Comparison of ENCODE assay signal across 30 cellular contexts in genomic region chr14:36506732-36507614, GRCh38. TPM values are rescaled to one million over a fixed set of nuclear protein-coding genes. Genes with fewer than 3 reads are reported as not detected.
A peak's percentile ranks its signal among the peaks of the same experiment; 100 is the strongest.
DNase-seq lines count a peak whose midpoint lies in the region; TF ChIP-seq lines count a peak whose summit lies in the region.
"Had no signal": no experiment of that assay in that cellular context is flagged by ENCODE, and none has a peak within 500 bp of the region (broad histone marks: within the 10 kb centered on the region; RNA-seq: fewer than 3 reads in every experiment).

No MANE protein-coding gene starts in this region.

- H3K9ac ChIP-seq in mesendoderm (ENCODE audit: low read length) (no peak overlapping the region), mammary epithelial cell (ENCODE audit: insufficient read depth, low read length) (no peak overlapping the region)
- H3K9ac ChIP-seq: parathyroid adenoma had no signal

- TF ChIP-seq CTCF in GM10266 (IDR thresholded peaks at IDR 0.05; ENCODE audit: control insufficient read depth, insufficient read depth, low read depth, missing control alignments) (no peak), progenitor cell of endocrine pancreas (IDR thresholded peaks at IDR 0.05; ENCODE audit: unreplicated experiment) (no peak), mammary epithelial cell (conservative IDR thresholded peaks at IDR 0.05 in 1 of 2, IDR thresholded peaks at IDR 0.05 in 1 of 2; ENCODE audit: extremely low read depth in 1 of 2, insufficient read depth in 1 of 2, low read depth in 1 of 2, low read length in 2 of 2) (no peak)

- intact Hi-C loops in mammary epithelial cell (cut with micrococcal nuclease) = no loop called here

- no peaks in the 10 kb centered on the region for H3K79me1 ChIP-seq in mesendoderm (ENCODE audit: low read length)

- in situ Hi-C loops in mammary epithelial cell (cut with MboI; ENCODE audit: low sequenced_read_pairs in 2 of 2) = no loop called here

- H3K23ac ChIP-seq in mesendoderm (ENCODE audit: low read length) = no peak overlapping the region

- no peak overlapping the region for H4K8ac ChIP-seq in mesendoderm (ENCODE audit: low read depth, low read length)

- H3K79me2 ChIP-seq in mesendoderm (ENCODE audit: control insufficient read depth, insufficient read depth, low read length) (no peaks in the 10 kb centered on the region), mammary epithelial cell (ENCODE audit: insufficient read depth, low read length) (no peaks in the 10 kb centered on the region)
- H3K79me2 ChIP-seq: parathyroid adenoma had no signal

- H3K4me1 Mint-ChIP-seq in progenitor cell of endocrine pancreas (ENCODE audit: low read depth) = no peaks in the 10 kb centered on the region

- H3K4me3 Mint-ChIP-seq in progenitor cell of endocrine pancreas (ENCODE audit: low read depth) = no peak overlapping the region
- H3K4me3 Mint-ChIP-seq: activated naive CD4-positive, alpha-beta T cell treated with anti-CD3 and anti-CD28 coated beads, Interleukin-2, amount 10 ng/mL, durations not matched to agents 7 days and 5 days; nephron; stimulated activated naive B cell treated with anti-CD40 and anti-IgM and Interleukin-4, amounts not matched to agents 10 μg/mL and 1 μg/mL and 100 μg/mL, for 72 hours; T-helper 1 cell treated with Interleukin-12 subunit alpha and Interleukin-12 subunit beta and Interleukin-4 antibody, amounts not matched to agents 30 μg/mL and 1 μg/mL, for 36 hours had no signal

- H3K18ac ChIP-seq in mesendoderm (ENCODE audit: low read length) = no peak overlapping the region

- no peak overlapping the region for H2AK5ac ChIP-seq in mesendoderm (ENCODE audit: low read length)

- no peak overlapping the region for H3K27ac Mint-ChIP-seq in progenitor cell of endocrine pancreas
- H3K27ac Mint-ChIP-seq: nephron; stimulated activated naive B cell treated with anti-CD40 and anti-IgM and Interleukin-4, amounts not matched to agents 10 μg/mL and 1 μg/mL and 100 μg/mL, for 72 hours; T-helper 1 cell treated with Interleukin-12 subunit alpha and Interleukin-12 subunit beta and Interleukin-4 antibody, amounts not matched to agents 30 μg/mL and 1 μg/mL, for 36 hours had no signal

- no peak overlapping the region for H2BK5ac ChIP-seq in mesendoderm (ENCODE audit: low read length)

- no peaks in the 10 kb centered on the region for H3K36me3 Mint-ChIP-seq in progenitor cell of endocrine pancreas (ENCODE audit: insufficient read depth)

- no peaks in the 10 kb centered on the region for H3K9me3 Mint-ChIP-seq in progenitor cell of endocrine pancreas (ENCODE audit: low read depth)

- H3K27ac ChIP-seq in mesendoderm (ENCODE audit: low read depth, low read length) (no peak overlapping the region), mammary epithelial cell (ENCODE audit: insufficient read depth, low read depth, low read length) (no peak overlapping the region)
- H3K27ac ChIP-seq: cardiac muscle cell, coronary artery, esophagus squamous epithelium, gastrocnemius medialis, left ventricle myocardium inferior, parathyroid adenoma, RWPE1, SK-N-MC, suprapubic skin had no signal

- H3K36me3 ChIP-seq in mesendoderm (ENCODE audit: control insufficient read depth, insufficient read depth, low read length) (no peaks in the 10 kb centered on the region), mammary epithelial cell (ENCODE audit: insufficient read depth, low read length) (no peaks in the 10 kb centered on the region)
- H3K36me3 ChIP-seq: cardiac muscle cell, esophagus squamous epithelium, gastrocnemius medialis, HAP-1, left ventricle myocardium inferior, suprapubic skin had no signal

- H3K56ac ChIP-seq in mesendoderm (ENCODE audit: low read length) = no peak overlapping the region

- no CpG with 5 or more reads among the region's 10 CpGs for WGBS in mesendoderm (ENCODE audit: extremely low coverage, insufficient coverage, low lambda C conversion rate)
- 8% methylated on average over 10 of the region's 10 CpGs for WGBS in mammary epithelial cell (ENCODE audit: low coverage, missing lambda C conversion rate)

- peaks cover 87% of the 10 kb centered on the region for H3K27me3 Mint-ChIP-seq in progenitor cell of endocrine pancreas

- H3K4me1 ChIP-seq in mesendoderm (ENCODE audit: control insufficient read depth, low read depth, low read length) (no peaks in the 10 kb centered on the region), mammary epithelial cell (ENCODE audit: insufficient read depth, low read length) (no peaks in the 10 kb centered on the region)
- H3K4me1 ChIP-seq: parathyroid adenoma had no signal

- BruUV-seq in mammary epithelial cell (replicated peaks; lab: Mats Ljungman, UMichigan) = no TSS peak

- no peak overlapping the region for H4K5ac ChIP-seq in mesendoderm (ENCODE audit: low read length)

- H2BK120ac ChIP-seq in mesendoderm (ENCODE audit: low read depth, low read length) = no peak overlapping the region

- dilution Hi-C loops in mammary epithelial cell (cut with HindIII; ENCODE audit: low sequenced_read_pairs) = no loop called here

- no peaks in the 10 kb centered on the region for H4K20me1 ChIP-seq in mammary epithelial cell (ENCODE audit: insufficient read depth, low read length)

- no peak overlapping the region for H2AFZ ChIP-seq in mammary epithelial cell (ENCODE audit: low read depth, low read length)
- H2AFZ ChIP-seq: parathyroid adenoma had no signal

- H3K4me3 ChIP-seq in mesendoderm (ENCODE audit: low read length) (no peak overlapping the region), mammary epithelial cell (replicated peaks in 1 of 3; ENCODE audit: insufficient read depth in 1 of 3, low read depth in 2 of 3, low read length in 3 of 3) (no peak overlapping the region)
- H3K4me3 ChIP-seq: cardiac muscle cell, coronary artery, esophagus squamous epithelium, gastrocnemius medialis, HAP-1, left ventricle myocardium inferior, suprapubic skin had no signal

- no peak overlapping the region for H3K4me2 ChIP-seq in mesendoderm (ENCODE audit: low read length)
- no peak overlapping the region for H3K4me2 ChIP-seq in mammary epithelial cell (ENCODE audit: insufficient read depth, low read depth, low read length)

- H3K9me3 ChIP-seq in mammary epithelial cell (replicated peaks; ENCODE audit: insufficient read depth, low read length) = no peaks in the 10 kb centered on the region
- H3K9me3 ChIP-seq: esophagus squamous epithelium, gastrocnemius medialis, HAP-1, left ventricle myocardium inferior, suprapubic skin had no signal

- DNase-seq in D341Med (ENCODE audit: low spot score) (peak; percentile 33), GM10266 (ENCODE audit: extremely low spot score) (peak; percentile 17), NCI-H524 (lab: John Stamatoyannopoulos, UW) (peak; percentile 83 to 88), mesendoderm (peak; percentile 10), AML-193 (lab: John Stamatoyannopoulos, UW) (no peak), progenitor cell of endocrine pancreas (ENCODE audit: low spot score, unreplicated experiment) (no peak), mammary epithelial cell (no peak)
- DNase-seq: activated naive CD4-positive, alpha-beta T cell treated with anti-CD3 and anti-CD28 coated beads, Interleukin-2, amount 10 ng/mL, durations not matched to agents 7 days and 5 days; activated T-cell treated with anti-CD3 and anti-CD28 coated beads, Interleukin-2, amount 50 U/mL, for 48 hours; esophagus squamous epithelium; gastrocnemius medialis; GDM1; hippocampal formation; left ventricle myocardium inferior; NCI-H1417 treated with DMSO at 0.1 percent for 48 hours; NCI-H2171; NCI-H526 treated with DMSO at 0.1 percent for 48 hours; right cardiac atrium; stimulated activated CD4-positive, alpha-beta T cell treated with anti-CD3 and anti-CD28 coated beads, Interleukin-4, amount 100 ng/mL, for 24 hours; stimulated activated naive B cell treated with anti-CD40 and anti-IgM and Interleukin-4, amounts not matched to agents 10 μg/mL and 1 μg/mL and 100 μg/mL, for 72 hours had no signal

- H3K27me3 ChIP-seq in mesendoderm (ENCODE audit: insufficient read depth, low read length, poor library complexity) = peaks cover 82% of the 10 kb centered on the region
- H3K27me3 ChIP-seq in mammary epithelial cell (ENCODE audit: insufficient read depth, low read length) = peaks cover 85% of the 10 kb centered on the region

- H2BK15ac ChIP-seq in mesendoderm (replicated peaks; ENCODE audit: low read depth) = no peak overlapping the region

- CTCF ChIA-PET in mammary epithelial cell (lab: Charles Lee; ENCODE audit: low non-redundant PET) = no interaction called here

- no peak overlapping the region for H3K4ac ChIP-seq in mesendoderm (ENCODE audit: low read depth, low read length)

RNA-seq across cellular contexts. Expression of gene NKX2-1, which starts 13.1 kb away (rescaled TPM):
- 0.01 TPM for polyA plus RNA-seq in mesendoderm (2013, experiment 1 of 2)
- not detected for polyA plus RNA-seq in mesendoderm (2013, experiment 2 of 2)
- 0.80 TPM in 1 of 2 replicates, not detected in the other for total RNA-seq in progenitor cell of endocrine pancreas
- total RNA-seq in mammary epithelial cell = not detected
- not detected for polyA plus RNA-seq in mammary epithelial cell
- not detected for polyA minus RNA-seq in mammary epithelial cell
- total RNA-seq: cardiac muscle cell, esophagus squamous epithelium, gastrocnemius medialis, left ventricle myocardium inferior, suprapubic skin had no signal
- polyA plus RNA-seq: CD14-positive monocyte, right cardiac atrium had no signal

Comparison
In these comparisons a context has a peak if more than half of its experiments do, and no peak if none do; other contexts are left out.
1. DNase-seq: peak in D341Med (single experiment), GM10266 (single experiment), NCI-H524 (2 of 2) and mesendoderm (single experiment); none in AML-193 (0 of 2), progenitor cell of endocrine pancreas (single experiment) and mammary epithelial cell (single experiment).